Comparison of ENCODE assay signal across 25 cellular contexts in the genomic region with DNA sequence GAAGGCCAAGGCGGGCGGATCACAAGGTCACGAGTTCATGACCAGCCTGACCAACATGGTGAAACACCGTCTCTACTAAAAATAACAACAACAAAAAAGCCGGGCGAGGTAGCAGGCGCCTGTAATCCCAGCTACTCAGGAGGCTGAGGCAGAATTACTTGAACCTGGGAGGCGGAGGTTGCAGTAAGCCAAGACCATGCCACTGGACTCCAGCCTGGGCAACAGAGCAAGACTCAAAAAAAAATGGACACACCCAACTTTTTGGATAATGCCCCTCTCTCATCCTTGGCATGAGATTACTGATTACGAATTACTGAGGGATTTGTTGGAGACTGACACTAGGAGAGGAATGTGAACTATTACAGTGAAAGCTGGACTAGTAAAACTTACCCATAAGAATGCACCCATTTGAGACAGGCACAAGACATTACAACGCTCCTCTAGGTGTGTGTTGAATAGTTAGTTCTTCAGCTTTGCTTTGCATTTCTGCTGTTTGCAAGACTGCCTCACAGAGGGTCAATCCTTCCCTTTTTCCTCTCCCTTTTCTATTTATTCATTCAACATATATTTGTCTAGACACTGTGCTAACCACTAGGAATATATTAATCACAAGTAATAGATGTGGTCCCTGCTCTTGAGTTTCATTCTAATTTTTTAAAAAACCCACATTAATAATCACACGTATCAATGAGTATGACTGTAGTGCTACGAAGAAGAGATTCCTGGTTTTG. TPM values are rescaled to one million over a fixed set of nuclear protein-coding genes. Genes with fewer than 3 reads are reported as not detected.
DNase-seq lines count a peak whose midpoint lies in the region; ATAC-seq, FAIRE-seq and TF ChIP-seq lines count a peak whose summit lies in the region.
"Had no signal": no experiment of that assay in that cellular context is flagged by ENCODE, and none has a peak within 500 bp of the region (broad histone marks: within the 10 kb centered on the region; RNA-seq: fewer than 3 reads in every experiment).

No MANE protein-coding gene starts in this region.

- no peak overlapping the region for H3K4me3 ChIP-seq in HepG2 (replicated peaks in 1 of 3; ENCODE audit: insufficient read depth in 1 of 3, low read depth in 2 of 3, low read length in 3 of 3)
- H3K4me3 ChIP-seq: left lung, spleen had no signal

- H3K4me1 ChIP-seq in HepG2 (ENCODE audit: insufficient read depth, low read length), result peaks cover 53% of the 10 kb centered on the region

- CTCF ChIA-PET in CD4-positive, alpha-beta T cell (lab: Charles Lee), result no interaction called here
- CTCF ChIA-PET in Calu3 (lab: Charles Lee), result no interaction called here
- CTCF ChIA-PET in HepG2 (lab: Yijun Ruan, JAX; ENCODE audit: low intra/inter-chr PET ratio, low total read pairs), result no interaction called here

- TF ChIP-seq POLR2A in HepG2 (IDR thresholded peaks at IDR 0.05; ENCODE audit: insufficient read depth in 1 of 2, low read depth in 2 of 2, low read length in 2 of 2), result peak in 1 of 2 experiments; percentile 59; a peak in 2 of 4 replicates

- no peak for TF ChIP-seq CTCF in CD4-positive, alpha-beta T cell (IDR thresholded peaks at IDR 0.05)
- TF ChIP-seq CTCF in Calu3 (IDR thresholded peaks at IDR 0.05; ENCODE audit: unreplicated experiment) (no peak), HepG2 (CRISPR knock-in tag; IDR thresholded peaks at IDR 0.05) (no peak), type B pancreatic cell (conservative IDR thresholded peaks at IDR 0.05) (no peak)

- POLR2A ChIA-PET in CD4-positive, alpha-beta T cell (lab: Charles Lee), result interaction anchor here (0.5 to 1.2 kb wide), 3 partner anchors 8 to 10 kb away, joined by 3 to 5 read pairs (median 5); no protein-coding TSS in a partner anchor
- POLR2A ChIA-PET in HepG2 (lab: Yijun Ruan, JAX), result interaction anchor here (1.4 kb wide), 1 partner anchor 10 kb away, joined by 7 read pairs; no protein-coding TSS in a partner anchor

- H3K4me3 Mint-ChIP-seq in CD4-positive, alpha-beta T cell, result no peak overlapping the region
- no peak overlapping the region for H3K4me3 Mint-ChIP-seq in Calu3 (ENCODE audit: low read depth, unreplicated experiment)
- H3K4me3 Mint-ChIP-seq in activated T-helper 2 cell treated with anti-CD3 and anti-CD28 coated beads, Interferon-gamma antibody, Interleukin-2, Interleukin-4, amounts not matched to agents 10 μg/mL and 5 μg/mL and 100 μg/mL, durations not matched to agents 14 hours and 24 hours and 36 hours (ENCODE audit: low read depth), result no peak overlapping the region
- no peak overlapping the region for H3K4me3 Mint-ChIP-seq in type B pancreatic cell
- H3K4me3 Mint-ChIP-seq: activated naive CD4-positive, alpha-beta T cell treated with anti-CD3 and anti-CD28 coated beads, Interleukin-2, amount 10 ng/mL, durations not matched to agents 7 days and 5 days; brain had no signal

- H3K9ac ChIP-seq in HepG2 (ENCODE audit: insufficient read depth, low read depth, low read length), result no peak overlapping the region

- peak overlapping the region; percentile 3 for H3K27ac Mint-ChIP-seq in CD4-positive, alpha-beta T cell
- H3K27ac Mint-ChIP-seq in Calu3 (ENCODE audit: unreplicated experiment) (peak overlapping the region; percentile 79), type B pancreatic cell (no peak overlapping the region)
- peak overlapping the region; percentile 3 for H3K27ac Mint-ChIP-seq in activated T-helper 2 cell treated with anti-CD3 and anti-CD28 coated beads, Interferon-gamma antibody, Interleukin-2, Interleukin-4, amounts not matched to agents 10 μg/mL and 5 μg/mL and 100 μg/mL, durations not matched to agents 14 hours and 24 hours and 36 hours
- H3K27ac Mint-ChIP-seq: activated naive CD4-positive, alpha-beta T cell treated with anti-CD3 and anti-CD28 coated beads, Interleukin-2, amount 10 ng/mL, durations not matched to agents 7 days and 5 days had no signal

- no peaks in the 10 kb centered on the region for H3K27me3 ChIP-seq in CD4-positive, alpha-beta T cell (ENCODE audit: control insufficient read depth, insufficient read depth, low read length)
- no peaks in the 10 kb centered on the region for H3K27me3 ChIP-seq in HepG2 (ENCODE audit: control insufficient read depth in 1 of 2, insufficient read depth in 2 of 2, low read length in 2 of 2)
- H3K27me3 ChIP-seq: left lung, spleen had no signal

- 0 out of 5 replicates have a peak, but pooled peaks cover 0 to under 1% of the 10 kb centered on the region in 2 experiments for H3K36me3 ChIP-seq in HepG2 (replicated peaks in 1 of 2; ENCODE audit: control insufficient read depth in 1 of 2, insufficient read depth in 2 of 2, low read length in 2 of 2)

- in situ Hi-C loops in HepG2 (cut with HindIII; ENCODE audit: extremely low pct_ligation_motif_present, low pct_unique_long_range_greater_than_20kb), result no loop called here

- H3K27ac ChIP-seq in CD4-positive, alpha-beta T cell (ENCODE audit: low read depth, low read length), result no peak overlapping the region
- no peak overlapping the region for H3K27ac ChIP-seq in HepG2 (ENCODE audit: extremely low read length, insufficient read depth, low read length)
- H3K27ac ChIP-seq: left lung had no signal

- 75% methylated on average over 12 of the region's 12 CpGs for WGBS in HepG2 (ENCODE audit: low lambda C conversion rate)

- no peak for FAIRE-seq in HepG2 (lab: Jason Lieb, UNC)
- FAIRE-seq: TTC549, urothelium cell line had no signal

- intact Hi-C loops in CD4-positive, alpha-beta T cell (cut with DNase I, micrococcal nuclease), result no loop called here
- intact Hi-C loops in Calu3 (cut with micrococcal nuclease; ENCODE audit: unreplicated experiment), result no loop called here
- intact Hi-C loops in activated T-helper 2 cell treated with anti-CD3 and anti-CD28 coated beads, Interferon-gamma antibody, Interleukin-2, Interleukin-4, amounts not matched to agents 10 μg/mL and 5 μg/mL and 100 μg/mL, durations not matched to agents 14 hours and 24 hours and 36 hours (cut with micrococcal nuclease), result loop anchor here (5.0 kb wide), 1 partner anchor 40 kb away; no protein-coding TSS in a partner anchor
- intact Hi-C loops in HepG2 (cut with micrococcal nuclease; ENCODE audit: unreplicated experiment), result no loop called here

- H3K9me3 Mint-ChIP-seq in CD4-positive, alpha-beta T cell, result no peaks in the 10 kb centered on the region
- H3K9me3 Mint-ChIP-seq in Calu3 (ENCODE audit: low read depth, unreplicated experiment) (no peaks in the 10 kb centered on the region), type B pancreatic cell (peaks cover 8% of the 10 kb centered on the region)
- H3K9me3 Mint-ChIP-seq in activated T-helper 2 cell treated with anti-CD3 and anti-CD28 coated beads, Interferon-gamma antibody, Interleukin-2, Interleukin-4, amounts not matched to agents 10 μg/mL and 5 μg/mL and 100 μg/mL, durations not matched to agents 14 hours and 24 hours and 36 hours, result peaks cover 11% of the 10 kb centered on the region
- H3K9me3 Mint-ChIP-seq: activated naive CD4-positive, alpha-beta T cell treated with anti-CD3 and anti-CD28 coated beads, Interleukin-2, amount 10 ng/mL, durations not matched to agents 7 days and 5 days had no signal

- no peak for TF ChIP-seq EP300 in HepG2 (IDR thresholded peaks at IDR 0.05; ENCODE audit: low read depth in 2 of 2, low read length in 2 of 2)
- TF ChIP-seq EP300 in HepG2 (CRISPR knock-in tag; IDR thresholded peaks at IDR 0.05; ENCODE audit: borderline replicate concordance), result no peak

- TF ChIP-seq RAD21 in HepG2 (CRISPR knock-in tag; IDR thresholded peaks at IDR 0.05), result no peak

- no peak overlapping the region for H2AFZ ChIP-seq in HepG2 (ENCODE audit: low read length)

- BruUV-seq in Calu3 (replicated peaks; lab: Mats Ljungman, UMichigan) (no TSS peak), HepG2 (replicated peaks; lab: Mats Ljungman, UMichigan) (no TSS peak)

- ATAC-seq in CD4-positive, alpha-beta T cell (ENCODE audit: poor library complexity), result no peak
- ATAC-seq in HepG2 (peak; percentile 2), GM21619 (IDR thresholded peaks at IDR 0.05; ENCODE audit: unreplicated experiment) (no peak), GM18870 (IDR thresholded peaks at IDR 0.05; ENCODE audit: unreplicated experiment) (no peak)
- ATAC-seq: left lung had no signal

- DNase-seq in CD4-positive, alpha-beta T cell, result no peak
- no peak for DNase-seq in Calu3
- no peak for DNase-seq in activated T-helper 2 cell treated with anti-CD3 and anti-CD28 coated beads, Interferon-gamma antibody, Interleukin-2, Interleukin-4, amounts not matched to agents 10 μg/mL and 5 μg/mL and 100 μg/mL, durations not matched to agents 14 hours and 24 hours and 36 hours (ENCODE audit: low spot score)
- DNase-seq in HepG2 (ENCODE audit: low spot score), result no peak
- no peak for DNase-seq in dedifferentiated amniotic fluid mesenchymal stem cell (ENCODE audit: extremely low spot score)
- DNase-seq in type B pancreatic cell (ENCODE audit: extremely low spot score, unreplicated experiment), result no peak
- DNase-seq: activated CD4-positive, alpha-beta T cell treated with anti-CD3 and anti-CD28 coated beads for 4 hours; activated naive CD4-positive, alpha-beta T cell treated with anti-CD3 and anti-CD28 coated beads, Interleukin-2, amount 10 ng/mL, durations not matched to agents 7 days and 5 days; cortex of kidney; head of caudate nucleus; KBM-7; left lung; NCI-H1694 treated with DMSO at 0.1 percent for 48 hours; retina; SHP77 treated with DMSO at 0.1 percent for 48 hours; spleen; stimulated activated CD4-positive, alpha-beta T cell treated with anti-CD3 and anti-CD28 coated beads, Interleukin-4, amount 100 ng/mL, for 4 hours; substantia nigra had no signal

- H3K27me3 Mint-ChIP-seq in CD4-positive, alpha-beta T cell, result no peaks in the 10 kb centered on the region
- no peaks in the 10 kb centered on the region for H3K27me3 Mint-ChIP-seq in Calu3 (ENCODE audit: unreplicated experiment)
- H3K27me3 Mint-ChIP-seq in activated T-helper 2 cell treated with anti-CD3 and anti-CD28 coated beads, Interferon-gamma antibody, Interleukin-2, Interleukin-4, amounts not matched to agents 10 μg/mL and 5 μg/mL and 100 μg/mL, durations not matched to agents 14 hours and 24 hours and 36 hours (ENCODE audit: low read depth), result no peaks in the 10 kb centered on the region
- H3K27me3 Mint-ChIP-seq in type B pancreatic cell, result no peaks in the 10 kb centered on the region
- H3K27me3 Mint-ChIP-seq: brain had no signal

- H3K9me3 ChIP-seq in CD4-positive, alpha-beta T cell (ENCODE audit: control insufficient read depth, low read length), result no peaks in the 10 kb centered on the region
- H3K9me3 ChIP-seq in HepG2 (ENCODE audit: low read length), result peaks cover 7% of the 10 kb centered on the region; the same call in 1 of the 2 replicates

- peaks cover 17% of the 10 kb centered on the region for H4K20me1 ChIP-seq in HepG2 (ENCODE audit: insufficient read depth, low read length)

- peaks cover 31% of the 10 kb centered on the region for H3K4me1 Mint-ChIP-seq in CD4-positive, alpha-beta T cell (ENCODE audit: low read depth)
- peaks cover 21% of the 10 kb centered on the region for H3K4me1 Mint-ChIP-seq in Calu3 (ENCODE audit: low read depth, unreplicated experiment)
- H3K4me1 Mint-ChIP-seq in activated T-helper 2 cell treated with anti-CD3 and anti-CD28 coated beads, Interferon-gamma antibody, Interleukin-2, Interleukin-4, amounts not matched to agents 10 μg/mL and 5 μg/mL and 100 μg/mL, durations not matched to agents 14 hours and 24 hours and 36 hours (ENCODE audit: low read depth), result peaks cover 7% of the 10 kb centered on the region
- peaks cover 17% of the 10 kb centered on the region for H3K4me1 Mint-ChIP-seq in type B pancreatic cell (ENCODE audit: unreplicated experiment)
- H3K4me1 Mint-ChIP-seq: activated naive CD4-positive, alpha-beta T cell treated with anti-CD3 and anti-CD28 coated beads, Interleukin-2, amount 10 ng/mL, durations not matched to agents 7 days and 5 days had no signal

- no peak overlapping the region for H3K4me2 ChIP-seq in HepG2 (ENCODE audit: low read depth, low read length)

- H3K79me2 ChIP-seq in HepG2 (ENCODE audit: insufficient read depth, low read length), result no peaks in the 10 kb centered on the region

- peaks cover 35% of the 10 kb centered on the region for H3K36me3 Mint-ChIP-seq in CD4-positive, alpha-beta T cell (ENCODE audit: low read depth)
- peaks cover 89% of the 10 kb centered on the region for H3K36me3 Mint-ChIP-seq in Calu3 (ENCODE audit: insufficient read depth, unreplicated experiment)
- H3K36me3 Mint-ChIP-seq in activated T-helper 2 cell treated with anti-CD3 and anti-CD28 coated beads, Interferon-gamma antibody, Interleukin-2, Interleukin-4, amounts not matched to agents 10 μg/mL and 5 μg/mL and 100 μg/mL, durations not matched to agents 14 hours and 24 hours and 36 hours (ENCODE audit: low read depth), result peaks cover 61% of the 10 kb centered on the region
- peaks cover 27% of the 10 kb centered on the region for H3K36me3 Mint-ChIP-seq in type B pancreatic cell

RNA-seq across cellular contexts. Expression of gene OR5AU1, which starts 46.0 kb away (rescaled TPM):
- total RNA-seq in CD4-positive, alpha-beta T cell, result not detected
- total RNA-seq in Calu3 (2022) (0.05 and 0.14 TPM in 2 replicates), HepG2 (2016; rRNA removed; fragmentation: Illumina TruSeq; extraction: Trizol) (not detected in 2 replicates), type B pancreatic cell (ENCODE audit: low replicate concordance) (0.17 TPM in 1 of 2 replicates, not detected in the other)
- not detected in 2 replicates for total RNA-seq in activated T-helper 2 cell treated with anti-CD3 and anti-CD28 coated beads, Interferon-gamma antibody, Interleukin-2, Interleukin-4, amounts not matched to agents 10 μg/mL and 5 μg/mL and 100 μg/mL, durations not matched to agents 14 hours and 24 hours and 36 hours
- not detected in 2 replicates for total RNA-seq in HepG2 (2016; cell fraction: cytosol; rRNA removed; fragmentation: Illumina TruSeq; extraction: Trizol; ENCODE audit: low read depth)
- not detected in 2 replicates for total RNA-seq in HepG2 (2016; cell fraction: insoluble cytoplasmic fraction; rRNA removed; fragmentation: Illumina TruSeq; extraction: Trizol)
- not detected in 2 replicates for total RNA-seq in HepG2 (2016; cell fraction: membrane; rRNA removed; fragmentation: Illumina TruSeq; extraction: Trizol)
- not detected in 2 replicates for total RNA-seq in HepG2 (2016; cell fraction: nucleus; rRNA removed; fragmentation: Illumina TruSeq; extraction: Trizol)
- polyA plus RNA-seq in HepG2 (2011; rRNA removed), result not detected in 2 replicates
- polyA plus RNA-seq in HepG2 (2011; cell fraction: cytosol; rRNA removed), result not detected in 2 replicates
- polyA plus RNA-seq in HepG2 (2011; cell fraction: nucleus; rRNA removed), result not detected in 2 replicates
- polyA plus RNA-seq in HepG2 (2012), result not detected in 2 replicates
- polyA plus RNA-seq in HepG2 (2016; cell fraction: cytosol; fragmentation: Illumina TruSeq; extraction: Trizol; ENCODE audit: low read depth), result not detected in 2 replicates
- polyA plus RNA-seq in HepG2 (2016; cell fraction: insoluble cytoplasmic fraction; fragmentation: Illumina TruSeq; extraction: Trizol; ENCODE audit: low read depth), result not detected in 2 replicates
- polyA plus RNA-seq in HepG2 (2016; cell fraction: membrane; fragmentation: Illumina TruSeq; extraction: Trizol; ENCODE audit: low read depth), result not detected in 2 replicates
- polyA plus RNA-seq in HepG2 (2016; cell fraction: nucleus; fragmentation: Illumina TruSeq; extraction: Trizol; ENCODE audit: insufficient read depth, low read depth), result not detected in 2 replicates
- polyA minus RNA-seq in HepG2 (2011; rRNA and poly(A)+ RNA removed; ENCODE audit: low replicate concordance), result not detected in 2 replicates
- not detected in 2 replicates for polyA minus RNA-seq in HepG2 (2011; cell fraction: cytosol; rRNA and poly(A)+ RNA removed)
- not detected in 2 replicates for polyA minus RNA-seq in HepG2 (2011; cell fraction: nucleus; rRNA and poly(A)+ RNA removed)
- total RNA-seq: Daoy, left lung, mononuclear cell, spleen had no signal
- polyA plus RNA-seq: spleen had no signal
